16 cellular contexts compared by ENCODE assay signal in the genomic region with DNA sequence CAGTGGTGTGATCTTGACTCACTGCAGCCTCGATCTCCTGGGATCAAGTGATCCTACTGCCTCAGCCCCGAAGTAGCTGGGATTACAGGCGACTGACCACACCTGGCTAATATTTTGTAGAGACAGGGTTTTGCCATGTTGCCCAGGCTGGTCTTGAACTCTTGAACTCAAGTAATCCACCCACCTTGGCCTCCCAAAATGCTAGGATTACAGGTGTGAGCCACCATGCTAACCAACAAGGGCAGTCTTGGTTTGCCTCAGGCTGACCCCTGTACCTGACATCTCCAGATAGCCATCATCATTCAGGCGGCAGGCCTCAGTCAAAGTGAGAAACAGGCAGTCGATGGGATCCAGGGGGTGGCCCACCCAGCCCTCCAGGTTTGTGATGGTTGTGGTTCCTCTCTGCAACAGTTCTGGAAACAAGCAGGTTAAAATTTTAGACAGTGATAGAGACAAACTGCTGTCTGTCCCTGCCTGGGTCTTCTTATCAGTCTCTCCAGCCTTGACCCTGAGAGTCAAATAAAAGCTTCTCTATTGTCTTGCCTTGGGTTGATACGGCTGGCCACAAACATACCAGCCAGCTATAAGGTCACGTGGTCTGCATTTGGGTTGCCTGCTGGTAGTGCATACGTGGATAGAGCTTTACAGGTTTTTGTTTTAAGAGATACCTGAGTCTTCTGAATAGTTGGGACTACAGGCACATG.
"Had no signal": no experiment of that assay in that cellular context is flagged by ENCODE, and none has a peak within 500 bp of the region (broad histone marks: within the 10 kb centered on the region; RNA-seq: fewer than 3 reads in every experiment).

No MANE protein-coding gene starts in this region.

- H3K4me1 ChIP-seq: foreskin keratinocyte, left ventricle myocardium inferior, lower lobe of right lung had no signal

- H3K27me3 ChIP-seq: foreskin keratinocyte, ovary, transverse colon had no signal

- ATAC-seq: effector memory CD8-positive, alpha-beta T cell; foreskin keratinocyte; left cardiac atrium; lower lobe of right lung; natural killer cell; right cardiac atrium; stimulated activated naive CD8-positive, alpha-beta T cell treated with anti-CD3 and anti-CD28 coated beads, Interleukin-15, amount 100 ng/mL, for 72 hours had no signal

- H3K4me2 ChIP-seq: smooth muscle cell had no signal

- DNase-seq: effector memory CD8-positive, alpha-beta T cell; foreskin keratinocyte; kidney; left cardiac atrium; left ventricle myocardium inferior; lower lobe of right lung; natural killer cell; ovary; right cardiac atrium; stimulated activated CD4-positive, alpha-beta T cell treated with anti-CD3 and anti-CD28 coated beads, Interleukin-2, amount 100 ng/mL, for 48 hours; stimulated activated naive CD8-positive, alpha-beta T cell treated with anti-CD3 and anti-CD28 coated beads, Interleukin-15, amount 100 ng/mL, for 72 hours; transverse colon had no signal

- H3K36me3 ChIP-seq: ovary, transverse colon had no signal

- FAIRE-seq: colon, kidney had no signal

- H3K9me3 ChIP-seq: left ventricle myocardium inferior, lower lobe of right lung, ovary, thoracic aorta, transverse colon had no signal

- H3K27ac ChIP-seq: epithelial cell of prostate, foreskin keratinocyte, left ventricle myocardium inferior, lower lobe of right lung, ovary, thoracic aorta, transverse colon had no signal

- H3K4me3 ChIP-seq: left ventricle myocardium inferior, lower lobe of right lung, ovary, smooth muscle cell, thoracic aorta, transverse colon had no signal
